ENCODE assay signal across 8 cellular contexts in the genomic region with DNA sequence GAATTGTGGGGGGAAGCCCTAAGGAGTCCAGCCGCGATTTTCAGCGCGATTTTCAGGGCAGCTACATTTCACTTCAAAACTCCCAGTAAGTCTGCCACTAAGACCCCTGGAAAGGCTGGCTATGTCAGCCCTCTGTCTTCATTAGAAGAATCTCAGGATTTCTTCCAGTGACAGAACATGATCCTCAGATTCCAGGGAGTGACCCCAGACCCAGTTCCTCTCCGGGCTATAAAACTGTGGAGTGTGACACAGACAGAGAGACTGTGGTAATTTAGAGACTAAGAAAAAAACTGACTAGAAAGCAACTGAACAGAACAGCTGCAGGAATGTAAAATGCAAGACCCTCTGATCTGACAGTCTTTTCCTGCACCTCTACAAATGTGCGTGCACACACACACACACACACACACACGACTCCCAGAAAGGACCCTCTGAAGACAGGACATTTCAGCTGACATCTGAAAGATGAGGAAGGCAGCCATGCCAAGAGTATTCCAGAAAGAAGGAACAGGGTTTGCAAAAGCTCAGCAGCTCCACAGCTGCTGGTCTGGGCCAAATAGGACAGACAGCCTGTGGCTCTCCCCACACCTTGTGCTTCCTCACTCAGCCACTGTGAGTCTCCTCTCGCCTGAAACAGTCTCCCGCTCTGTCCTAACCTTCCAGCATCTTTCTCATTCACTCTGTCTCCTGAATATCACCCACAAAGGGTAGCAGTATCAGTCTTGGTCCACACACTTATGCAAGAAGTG.
DNase-seq lines count a peak whose midpoint lies in the region; ATAC-seq, FAIRE-seq and TF ChIP-seq lines count a peak whose summit lies in the region.

No MANE protein-coding gene starts in this region.

- H3K27ac ChIP-seq in brain microvascular endothelial cell: no peak overlapping the region
- peak overlapping the region in 1 of 2 donors; percentile 36 for H3K27ac ChIP-seq in small intestine (ENCODE audit: low read depth in 1 of 2, low read length in 1 of 2)

- H3K27me3 ChIP-seq in brain microvascular endothelial cell (replicated peaks) (no peaks in the 10 kb centered on the region), small intestine (ENCODE audit: control insufficient read depth in 2 of 2, insufficient read depth in 2 of 2, low read length in 2 of 2) (no peaks in the 10 kb centered on the region)

- no peaks in the 10 kb centered on the region for H3K36me3 ChIP-seq in brain microvascular endothelial cell (replicated peaks)
- H3K36me3 ChIP-seq in small intestine (ENCODE audit: control insufficient read depth in 2 of 2, insufficient read depth in 2 of 2, low read length in 2 of 2): no peaks in the 10 kb centered on the region

- in situ Hi-C loops in brain microvascular endothelial cell (cut with HindIII; ENCODE audit: low pct_ligation_motif_present, low sequenced_read_pairs): no loop called here

- H3K4me3 ChIP-seq in brain microvascular endothelial cell (ENCODE audit: low read depth, low read length) (no peak overlapping the region), small intestine (ENCODE audit: low read depth in 1 of 2, low read length in 2 of 2) (no peak overlapping the region)

- no peak for ATAC-seq in GM21423 (IDR thresholded peaks at IDR 0.05; ENCODE audit: unreplicated experiment)

- H3K9me3 ChIP-seq in small intestine (ENCODE audit: control insufficient read depth, low read depth): no peaks in the 10 kb centered on the region

- DNase-seq in DMS153 treated with DMSO at 0.1 percent for 48 hours (lab: John Stamatoyannopoulos, UW; ENCODE audit: unreplicated experiment) (peak; percentile 15), HuH-7 (ENCODE audit: low spot score) (peak; percentile 30), brain microvascular endothelial cell (peak; percentile 40), lung microvascular endothelial cell (ENCODE audit: low read depth in 2 of 2) (peak; percentile 72 to 77), GM19239 (ENCODE audit: insufficient read length, low spot score) (no peak), small intestine (no peak), OCI-M2 (lab: John Stamatoyannopoulos, UW; ENCODE audit: unreplicated experiment) (no peak)

- peak; percentile 60 for TF ChIP-seq CTCF in brain microvascular endothelial cell (IDR thresholded peaks at IDR 0.05; ENCODE audit: low read depth, low read length, missing control alignments)

- 68 to 82% (median 81%) methylated on average over 9 of the region's 9 CpGs for WGBS in small intestine, 3 donors

- FAIRE-seq in GM19239 (lab: Jason Lieb, UNC) (no peak), small intestine (lab: Jason Lieb, UNC) (no peak)

- H3K4me1 ChIP-seq in small intestine (ENCODE audit: control insufficient read depth in 2 of 2, insufficient read depth in 1 of 2, low read depth in 1 of 2, low read length in 1 of 2): no peaks in the 10 kb centered on the region

Comparison
In these comparisons a context has a peak if more than half of its experiments do, and no peak if none do; other contexts are left out.
1. DNase-seq: peak in DMS153 treated with DMSO at 0.1 percent for 48 hours (single experiment), HuH-7 (single experiment), brain microvascular endothelial cell (single experiment) and lung microvascular endothelial cell (2 of 2); none in GM19239 (single experiment), small intestine (single experiment) and OCI-M2 (single experiment).